15 cellular contexts compared by ENCODE assay signal in the genomic region with DNA sequence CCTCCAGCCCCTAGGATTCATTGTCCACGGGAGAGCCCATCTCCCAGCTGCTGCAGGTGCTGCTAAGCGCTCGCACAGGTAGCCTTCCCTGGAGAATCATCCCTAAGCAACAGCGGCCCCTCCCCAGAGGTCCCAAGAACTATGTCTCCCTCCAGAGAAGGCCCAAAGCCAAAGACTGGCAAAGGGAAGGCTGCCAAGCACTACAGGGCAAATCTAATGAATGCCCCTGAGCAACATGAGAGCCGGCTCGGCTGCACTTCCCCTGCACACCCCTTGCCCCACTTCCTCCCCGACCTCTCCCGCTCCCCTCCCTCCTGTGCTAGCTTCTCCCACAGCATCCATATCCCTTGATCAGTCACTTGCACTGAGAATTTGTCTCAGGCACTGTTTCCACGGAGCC. TPM values are rescaled to one million over a fixed set of nuclear protein-coding genes. Genes with fewer than 3 reads are reported as not detected.
DNase-seq lines count a peak whose midpoint lies in the region; ATAC-seq and TF ChIP-seq lines count a peak whose summit lies in the region.
"Had no signal": no experiment of that assay in that cellular context is flagged by ENCODE, and none has a peak within 500 bp of the region (broad histone marks: within the 10 kb centered on the region; RNA-seq: fewer than 3 reads in every experiment).

No MANE protein-coding gene starts in this region.

- H3K27ac Mint-ChIP-seq in activated naive CD8-positive, alpha-beta T cell treated with anti-CD3 and anti-CD28 coated beads, Interleukin-2, amount 50 U/mL, for 24 hours = peak overlapping the region; percentile 97
- H3K27ac Mint-ChIP-seq: CD14-positive monocyte; stimulated activated memory B cell treated with anti-CD40 and anti-IgM and Interleukin-4, amounts not matched to agents 10 μg/mL and 1 μg/mL and 100 μg/mL, for 72 hours had no signal

- H4K20me1 ChIP-seq in smooth muscle cell (ENCODE audit: low read depth) = no peaks in the 10 kb centered on the region

- no peaks in the 10 kb centered on the region for H3K36me3 Mint-ChIP-seq in activated T-cell treated with anti-CD3 and anti-CD28 coated beads, Interleukin-2, amount 50 U/mL, for 4 hours (ENCODE audit: insufficient read depth)
- H3K36me3 Mint-ChIP-seq in activated naive CD8-positive, alpha-beta T cell treated with anti-CD3 and anti-CD28 coated beads, Interleukin-2, amount 50 U/mL, for 24 hours (ENCODE audit: low read depth) = peaks cover 13% of the 10 kb centered on the region
- H3K36me3 Mint-ChIP-seq: CD14-positive monocyte; stimulated activated memory B cell treated with anti-CD40 and anti-IgM and Interleukin-4, amounts not matched to agents 10 μg/mL and 1 μg/mL and 100 μg/mL, for 72 hours had no signal

- ATAC-seq in activated T-cell treated with anti-CD3 and anti-CD28 coated beads, Interleukin-2, amount 50 U/mL, for 4 hours = no peak
- no peak for ATAC-seq in activated naive CD8-positive, alpha-beta T cell treated with anti-CD3 and anti-CD28 coated beads, Interleukin-2, amount 50 U/mL, for 24 hours
- ATAC-seq in GM18909 (IDR thresholded peaks at IDR 0.05; ENCODE audit: poor library complexity, unreplicated experiment) = no peak
- ATAC-seq: stimulated activated memory B cell treated with anti-CD40 and anti-IgM and Interleukin-4, amounts not matched to agents 10 μg/mL and 1 μg/mL and 100 μg/mL, for 72 hours had no signal

- H3K4me3 ChIP-seq in smooth muscle cell (peak overlapping the region; percentile 33), esophagus muscularis mucosa (no peak overlapping the region)
- H3K4me3 ChIP-seq: heart right ventricle, left ventricle myocardium inferior had no signal

- H3K36me3 ChIP-seq in smooth muscle cell (ENCODE audit: low read depth) (no peaks in the 10 kb centered on the region), esophagus muscularis mucosa (no peaks in the 10 kb centered on the region)
- H3K36me3 ChIP-seq: heart right ventricle, left ventricle myocardium inferior had no signal

- DNase-seq in activated T-cell treated with anti-CD3 and anti-CD28 coated beads, Interleukin-2, amount 50 U/mL, for 4 hours = no peak
- no peak for DNase-seq in activated T-cell treated with anti-CD3 and anti-CD28 coated beads, Interleukin-2, amount 50 U/mL, for 1 hour
- DNase-seq in M059J (ENCODE audit: low read depth) = peak; percentile 49
- DNase-seq in activated naive CD8-positive, alpha-beta T cell treated with anti-CD3 and anti-CD28 coated beads, Interleukin-2, amount 50 U/mL, for 24 hours = no peak
- DNase-seq in smooth muscle cell (lab: John Stamatoyannopoulos, UW; ENCODE audit: unreplicated experiment) = no peak
- no peak for DNase-seq in NCI-H1048 (lab: John Stamatoyannopoulos, UW)
- no peak for DNase-seq in esophagus muscularis mucosa (ENCODE audit: extremely low spot score)
- DNase-seq: heart right ventricle; left ventricle myocardium inferior; NK-92 treated with Interleukin-12 subunit alpha and Interleukin-12 subunit beta, amount 100 ng/mL, for 24 hours; occipital lobe had no signal

- H3K4me2 ChIP-seq in smooth muscle cell = peak overlapping the region; percentile 80

- no peak for TF ChIP-seq POLR2A in esophagus muscularis mucosa (IDR thresholded peaks at IDR 0.05; ENCODE audit: low read depth)

- peaks cover 12% of the 10 kb centered on the region for H3K4me1 ChIP-seq in smooth muscle cell (ENCODE audit: low read depth)
- peaks cover 16 to 64% (median 51%) of the 10 kb centered on the region in 4 donors for H3K4me1 ChIP-seq in esophagus muscularis mucosa

- TF ChIP-seq EP300 in esophagus muscularis mucosa (IDR thresholded peaks at IDR 0.05) = no peak

- TF ChIP-seq CTCF in smooth muscle cell (IDR thresholded peaks at IDR 0.05; ENCODE audit: borderline replicate concordance, insufficient read depth, poor library complexity, severe bottlenecking) = no peak
- TF ChIP-seq CTCF in esophagus muscularis mucosa (IDR thresholded peaks at IDR 0.05) = no peak

- peaks cover 96% of the 10 kb centered on the region for H3K4me1 Mint-ChIP-seq in activated T-cell treated with anti-CD3 and anti-CD28 coated beads, Interleukin-2, amount 50 U/mL, for 4 hours (ENCODE audit: low read depth)
- peaks cover 100% of the 10 kb centered on the region for H3K4me1 Mint-ChIP-seq in activated naive CD8-positive, alpha-beta T cell treated with anti-CD3 and anti-CD28 coated beads, Interleukin-2, amount 50 U/mL, for 24 hours

- H3K9ac ChIP-seq in smooth muscle cell (ENCODE audit: low read depth) = peak overlapping the region; percentile 89

- no peaks in the 10 kb centered on the region for H3K27me3 ChIP-seq in smooth muscle cell (ENCODE audit: low read depth)
- no peaks in the 10 kb centered on the region for H3K27me3 ChIP-seq in esophagus muscularis mucosa

- intact Hi-C loops in esophagus muscularis mucosa (cut with DNase I) = no loop called here

- H3K9me3 ChIP-seq in smooth muscle cell (replicated peaks; ENCODE audit: low read depth) (no peaks in the 10 kb centered on the region), esophagus muscularis mucosa (no peaks in the 10 kb centered on the region)
- H3K9me3 ChIP-seq: left ventricle myocardium inferior had no signal

- no peak overlapping the region for H2AFZ ChIP-seq in smooth muscle cell (ENCODE audit: low read depth)

- WGBS in smooth muscle cell (ENCODE audit: low lambda C conversion rate) = 74% methylated on average over 9 of the region's 9 CpGs
- 73% methylated on average over 7 of the region's 9 CpGs for WGBS in esophagus muscularis mucosa

- H3K27ac ChIP-seq in smooth muscle cell (ENCODE audit: low read depth) = peak overlapping the region; percentile 100
- H3K27ac ChIP-seq in esophagus muscularis mucosa (replicated peaks in 1 of 4) = peak overlapping the region in 1 of 4 donors; percentile 19
- H3K27ac ChIP-seq: left ventricle myocardium inferior had no signal

- H3K79me2 ChIP-seq in smooth muscle cell (ENCODE audit: low read depth) = peaks cover 35% of the 10 kb centered on the region

- peak overlapping the region; percentile 87 for H3K4me3 Mint-ChIP-seq in activated T-cell treated with anti-CD3 and anti-CD28 coated beads, Interleukin-2, amount 50 U/mL, for 4 hours
- peak overlapping the region; percentile 84 for H3K4me3 Mint-ChIP-seq in activated naive CD8-positive, alpha-beta T cell treated with anti-CD3 and anti-CD28 coated beads, Interleukin-2, amount 50 U/mL, for 24 hours
- H3K4me3 Mint-ChIP-seq: stimulated activated memory B cell treated with anti-CD40 and anti-IgM and Interleukin-4, amounts not matched to agents 10 μg/mL and 1 μg/mL and 100 μg/mL, for 72 hours had no signal

- H3F3A ChIP-seq in smooth muscle cell (ENCODE audit: low read depth) = peaks cover 34% of the 10 kb centered on the region

- H3K27me3 Mint-ChIP-seq in activated T-cell treated with anti-CD3 and anti-CD28 coated beads, Interleukin-2, amount 50 U/mL, for 4 hours (ENCODE audit: low read depth) = no peaks in the 10 kb centered on the region
- peaks cover 3% of the 10 kb centered on the region for H3K27me3 Mint-ChIP-seq in activated naive CD8-positive, alpha-beta T cell treated with anti-CD3 and anti-CD28 coated beads, Interleukin-2, amount 50 U/mL, for 24 hours

- H3K9me3 Mint-ChIP-seq in activated T-cell treated with anti-CD3 and anti-CD28 coated beads, Interleukin-2, amount 50 U/mL, for 4 hours = no peaks in the 10 kb centered on the region
- H3K9me3 Mint-ChIP-seq in activated naive CD8-positive, alpha-beta T cell treated with anti-CD3 and anti-CD28 coated beads, Interleukin-2, amount 50 U/mL, for 24 hours = peaks cover 5% of the 10 kb centered on the region
- H3K9me3 Mint-ChIP-seq: stimulated activated memory B cell treated with anti-CD40 and anti-IgM and Interleukin-4, amounts not matched to agents 10 μg/mL and 1 μg/mL and 100 μg/mL, for 72 hours had no signal

RNA-seq across cellular contexts. Expression of a gene that starts 20.0 kb away (rescaled TPM):
- 10 to 100 TPM; 19.2 to 33.2 (median 19.4) TPM for total RNA-seq in activated T-cell treated with anti-CD3 and anti-CD28 coated beads, Interleukin-2, amount 50 U/mL, for 4 hours
- 2.1 and 3.5 TPM in 2 replicates for total RNA-seq in M059J (2014; rRNA removed; shearing (Covaris generic))
- 1,708 and 1,938 TPM in 2 replicates for total RNA-seq in smooth muscle cell
- polyA plus RNA-seq in smooth muscle cell = 643 and 888 TPM in 2 replicates
- 100 to 1,000 TPM in 3 of 4 donors, 10 to 100 TPM in 1; 96.2 to 350 (median 192) TPM for total RNA-seq in esophagus muscularis mucosa
- polyA plus RNA-seq: CD14-positive monocyte had no signal

RNA-seq across cellular contexts. Expression of a gene that starts 53.1 kb away (rescaled TPM):
- total RNA-seq in activated T-cell treated with anti-CD3 and anti-CD28 coated beads, Interleukin-2, amount 50 U/mL, for 4 hours = under 1 TPM; 0.38 to 0.48 (median 0.47) TPM
- 50.7 and 68.8 TPM in 2 replicates for total RNA-seq in M059J (2014; rRNA removed; shearing (Covaris generic))
- 15.7 and 36.4 TPM in 2 replicates for total RNA-seq in smooth muscle cell
- 32.8 and 40.1 TPM in 2 replicates for polyA plus RNA-seq in smooth muscle cell
- 1 to 10 TPM; 5.3 to 8.7 (median 7.8) TPM for total RNA-seq in esophagus muscularis mucosa
- total RNA-seq: activated CD8-positive, alpha-beta memory T cell treated with anti-CD3 and anti-CD28 coated beads for 36 hours had no signal
- polyA plus RNA-seq: CD14-positive monocyte had no signal

Comparison
In these comparisons a context has a peak if more than half of its experiments do, and no peak if none do; other contexts are left out.
1. RNA of a gene that starts 53.1 kb away (total RNA-seq): 50.7 to 68.8 TPM in M059J, 15.7 to 36.4 TPM in smooth muscle cell and 5.3 to 8.7 TPM in esophagus muscularis mucosa; 0.38 to 0.48 TPM in activated T-cell treated with anti-CD3 and anti-CD28 coated beads, Interleukin-2, amount 50 U/mL, for 4 hours; every median in the first group is over 4 times any median in the second.